Comparison of ENCODE assay signal across 8 cellular contexts in the genomic region with DNA sequence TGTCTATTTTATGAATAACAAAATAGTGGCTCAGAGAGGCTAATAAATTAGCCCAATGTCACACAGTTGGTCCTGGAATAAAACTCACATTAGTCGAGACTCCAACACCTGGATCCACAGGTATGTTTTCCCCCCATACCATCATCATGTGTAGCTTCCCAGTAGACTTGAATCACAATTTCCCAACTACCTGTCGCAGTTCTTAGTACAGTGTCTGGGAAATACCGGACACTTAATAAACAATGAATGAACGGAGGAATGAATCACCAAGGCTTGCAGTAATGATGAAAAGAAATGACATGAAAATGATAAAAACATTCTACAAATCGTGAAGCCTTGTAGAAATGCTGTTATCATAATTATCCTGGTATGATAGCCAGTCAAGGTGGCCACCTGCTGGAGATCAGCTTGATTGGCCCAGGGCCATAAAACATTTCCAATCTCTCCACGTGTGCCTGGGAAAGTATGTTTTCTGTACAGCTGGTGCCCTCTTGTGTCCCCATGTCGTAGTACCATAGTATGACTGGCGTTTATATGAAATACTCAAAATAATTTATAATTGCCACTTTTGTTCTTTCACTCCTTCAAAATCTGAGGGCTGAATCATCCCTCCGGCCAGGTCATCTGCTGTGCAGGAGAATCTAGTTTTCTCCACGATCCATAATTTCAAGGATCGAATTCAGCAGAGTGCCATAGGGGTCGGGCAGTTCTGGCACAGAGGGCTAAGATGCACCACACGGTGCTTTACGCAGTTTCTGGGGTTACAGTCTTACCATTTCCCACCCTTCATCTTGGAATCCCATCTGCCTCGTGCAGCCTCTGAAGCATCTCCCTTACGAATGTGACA.
A peak's percentile ranks its signal among the peaks of the same experiment; 100 is the strongest.
DNase-seq lines count a peak whose midpoint lies in the region; ATAC-seq and TF ChIP-seq lines count a peak whose summit lies in the region.

No MANE protein-coding gene starts in this region.

- H3K4me1 ChIP-seq in prostate gland (replicated peaks), result no peaks in the 10 kb centered on the region

- no peak overlapping the region for H3K27ac ChIP-seq in prostate gland

- H3K36me3 ChIP-seq in prostate gland, result no peaks in the 10 kb centered on the region

- no peaks in the 10 kb centered on the region for H3K27me3 ChIP-seq in prostate gland (replicated peaks; ENCODE audit: insufficient read depth)

- intact Hi-C loops in prostate gland (cut with DNase I), result no loop called here

- 58% methylated on average over 16 of the region's 16 CpGs for WGBS in prostate gland

- DNase-seq in ACHN (peak; percentile 60), HEK293T (ENCODE audit: extremely low spot score) (peak; percentile 58), NCI-H69 (lab: John Stamatoyannopoulos, UW) (peak; percentile 96), dermis blood vessel endothelial cell (peak; percentile 68), prostate gland (ENCODE audit: low spot score) (peak; percentile 83), NCI-H1436 treated with DMSO at 0.1 percent for 48 hours (lab: John Stamatoyannopoulos, UW) (no peak), activated gamma-delta T cell treated with Interleukin-2 at 50 U/mL for 16 hours (no peak)

- no peaks in the 10 kb centered on the region for H3K9me3 ChIP-seq in prostate gland

- in situ Hi-C loops in ACHN (cut with HindIII; ENCODE audit: low pct_ligation_motif_present, low pct_unique_long_range_greater_than_20kb, low sequenced_read_pairs), result no loop called here

- TF ChIP-seq POLR2A in prostate gland (IDR thresholded peaks at IDR 0.05), result no peak

- CTCF ChIA-PET in HEK293T (lab: Yijun Ruan, JAX), result interaction anchor here (0.5 to 1.7 kb wide), 3 partner anchors 15 to 135 kb away, joined by 3 to 7 read pairs (median 4); no protein-coding TSS in a partner anchor

- peak; percentile 35 to 94 (median 76) for TF ChIP-seq CTCF in prostate gland (IDR thresholded peaks at IDR 0.05)

- ATAC-seq in HG02759 (IDR thresholded peaks at IDR 0.05; ENCODE audit: unreplicated experiment), result no peak

- POLR2A ChIA-PET in HEK293T (lab: Yijun Ruan, JAX), result no interaction called here

- no peak overlapping the region for H3K4me3 ChIP-seq in prostate gland

TF ChIP-seq in HEK293T, 16 proteins besides CTCF, POLR2A, EP300 and RAD21:
- TF ChIP-seq NFRKB (IDR thresholded peaks at IDR 0.05) (no peak), FOXA1 (IDR thresholded peaks at IDR 0.05) (no peak), PKNOX1 (IDR thresholded peaks at IDR 0.05) (no peak), FOXK2 (IDR thresholded peaks at IDR 0.05) (no peak), SUZ12 (IDR thresholded peaks at IDR 0.05) (no peak), SP1 (IDR thresholded peaks at IDR 0.05) (no peak)
TF ChIP-seq in HEK293T: peak in this region for 0.

Comparison
In these comparisons a context has a peak if more than half of its experiments do, and no peak if none do; other contexts are left out.
1. DNase-seq: peak in ACHN (single experiment), HEK293T (single experiment), NCI-H69 (single experiment), dermis blood vessel endothelial cell (single experiment) and prostate gland (single experiment); none in NCI-H1436 treated with DMSO at 0.1 percent for 48 hours (single experiment) and activated gamma-delta T cell treated with Interleukin-2 at 50 U/mL for 16 hours (single experiment).